Comparison of ENCODE assay signal across 22 cellular contexts in the genomic region with DNA sequence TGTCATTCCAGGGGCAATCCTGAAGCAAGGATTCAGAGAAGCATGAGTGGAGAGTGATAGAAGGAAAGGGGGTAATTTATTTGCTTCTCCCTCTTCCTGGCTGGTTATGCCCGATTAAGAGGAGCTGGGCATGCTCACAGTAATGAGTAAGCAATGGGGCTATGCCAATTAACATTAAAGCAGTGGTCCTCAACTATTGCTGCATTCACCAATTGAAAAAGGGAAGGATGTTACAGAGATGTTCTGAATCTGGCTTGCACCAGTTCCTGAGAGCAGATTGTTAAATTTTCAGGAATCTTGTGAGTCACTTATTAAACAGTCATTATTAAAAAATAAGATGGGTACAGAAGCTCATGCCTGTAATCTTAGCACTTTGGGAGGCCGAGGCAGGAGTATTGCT.
A peak's percentile ranks its signal among the peaks of the same experiment; 100 is the strongest.
DNase-seq lines count a peak whose midpoint lies in the region; ATAC-seq, FAIRE-seq and TF ChIP-seq lines count a peak whose summit lies in the region.
"Had no signal": no experiment of that assay in that cellular context is flagged by ENCODE, and none has a peak within 500 bp of the region (broad histone marks: within the 10 kb centered on the region; RNA-seq: fewer than 3 reads in every experiment).

No MANE protein-coding gene starts in this region.

- H3K9me1 ChIP-seq in IMR-90 (ENCODE audit: insufficient read depth, low read length) (no peaks in the 10 kb centered on the region), endothelial cell of umbilical vein (replicated peaks; ENCODE audit: control insufficient read depth, extremely low read depth, insufficient read depth, low read length) (no peaks in the 10 kb centered on the region)

- H3K36me3 ChIP-seq in SK-N-SH (replicated peaks in 1 of 2; ENCODE audit: control insufficient read depth in 1 of 2, insufficient read depth in 2 of 2, low read length in 1 of 2) (no peaks in the 10 kb centered on the region), IMR-90 (ENCODE audit: control insufficient read depth, insufficient read depth, low read length) (no peaks in the 10 kb centered on the region), endothelial cell of umbilical vein (ENCODE audit: control insufficient read depth in 2 of 2, extremely low read depth in 1 of 2, insufficient read depth in 2 of 2, low read length in 2 of 2) (no peaks in the 10 kb centered on the region), skeletal muscle satellite cell (ENCODE audit: insufficient read depth, low read length) (no peaks in the 10 kb centered on the region)
- H3K36me3 ChIP-seq: SJCRH30 had no signal

- TF ChIP-seq POLR2A in IMR-90 (IDR thresholded peaks at IDR 0.05; ENCODE audit: low read depth, low read length), result no peak
- TF ChIP-seq POLR2A in endothelial cell of umbilical vein (IDR thresholded peaks at IDR 0.05; ENCODE audit: low read depth, low read length), result no peak

- H3K4me1 ChIP-seq in SK-N-SH (ENCODE audit: control insufficient read depth in 1 of 2, insufficient read depth in 2 of 2, low read depth in 1 of 2, low read length in 1 of 2) (0 out of 4 replicates have a peak, but pooled peaks cover 0 to 2% of the 10 kb centered on the region in 2 experiments), IMR-90 (ENCODE audit: control insufficient read depth, insufficient read depth, low read length) (no peaks in the 10 kb centered on the region), endothelial cell of umbilical vein (ENCODE audit: control insufficient read depth, extremely low read depth, insufficient read depth, low read length) (no peaks in the 10 kb centered on the region), skeletal muscle satellite cell (ENCODE audit: control insufficient read depth, insufficient read depth, low read length) (peaks cover 16% of the 10 kb centered on the region)
- H3K4me1 ChIP-seq: Caco-2 had no signal

- no peak for TF ChIP-seq RAD21 in SK-N-SH (IDR thresholded peaks at IDR 0.05; ENCODE audit: low read length)
- no peak for TF ChIP-seq RAD21 in IMR-90 (IDR thresholded peaks at IDR 0.05; ENCODE audit: low read length)

- no peak overlapping the region for H2BK5ac ChIP-seq in IMR-90 (ENCODE audit: low read depth, low read length, poor library complexity, severe bottlenecking)

- no peak overlapping the region for H3K23ac ChIP-seq in IMR-90 (ENCODE audit: low read depth, low read length)

- H3F3A ChIP-seq in SK-N-SH (replicated peaks; ENCODE audit: insufficient read depth), result no peaks in the 10 kb centered on the region

- H3K79me2 ChIP-seq in SK-N-SH (ENCODE audit: insufficient read depth), result no peaks in the 10 kb centered on the region
- no peaks in the 10 kb centered on the region for H3K79me2 ChIP-seq in endothelial cell of umbilical vein (ENCODE audit: control insufficient read depth, insufficient read depth, low read length)

- no peak for FAIRE-seq in endothelial cell of umbilical vein (lab: Jason Lieb, UNC)
- FAIRE-seq: H54, HepG2, RCC 7860 had no signal

- TF ChIP-seq CTCF in SK-N-SH (IDR thresholded peaks at IDR 0.05) (no peak), IMR-90 (conservative IDR thresholded peaks at IDR 0.05; ENCODE audit: low read depth, low read length) (no peak), endothelial cell of umbilical vein (IDR thresholded peaks at IDR 0.05; ENCODE audit: extremely low read depth in 1 of 2, insufficient read depth in 1 of 2, low read depth in 1 of 2, low read length in 2 of 2) (no peak)

- 60% methylated on average over 2 of the region's 2 CpGs for WGBS in SK-N-SH (ENCODE audit: low lambda C conversion rate)
- no CpG with 5 or more reads among the region's 2 CpGs for WGBS in IMR-90 (ENCODE audit: extremely low coverage in 2 of 2, insufficient read length in 1 of 2), 2 experiments

- H4K91ac ChIP-seq in IMR-90 (ENCODE audit: insufficient read depth, low read depth, low read length), result no peak overlapping the region

- no peak overlapping the region for H2AK9ac ChIP-seq in IMR-90 (replicated peaks; ENCODE audit: low read depth, low read length, poor library complexity)

- no peak overlapping the region for H2BK120ac ChIP-seq in IMR-90 (ENCODE audit: low read depth, low read length)

- in situ Hi-C loops in IMR-90 (cut with MboI; ENCODE audit: low sequenced_read_pairs), result no loop called here

- CTCF ChIA-PET in SK-N-SH (lab: Yijun Ruan, JAX), result interaction anchor here (0.6 kb wide), 2 partner anchors 12 to 19 kb away, joined by 3 read pairs; no protein-coding TSS in a partner anchor
- CTCF ChIA-PET in IMR-90 (lab: Yijun Ruan, JAX), result no interaction called here
- CTCF ChIA-PET in endothelial cell of umbilical vein (lab: Charles Lee), result no interaction called here

- H3K27ac ChIP-seq in SK-N-SH (ENCODE audit: low read depth in 2 of 2, low read length in 1 of 2), result peak overlapping the region in 1 of 2 experiments; percentile 44; a peak in 2 of 4 replicates
- no peak overlapping the region for H3K27ac ChIP-seq in IMR-90 (ENCODE audit: insufficient read depth, low read length)
- no peak overlapping the region for H3K27ac ChIP-seq in endothelial cell of umbilical vein (ENCODE audit: insufficient read depth, low read depth, low read length)
- H3K27ac ChIP-seq: SJCRH30 had no signal

- H3K9me3 ChIP-seq in SK-N-SH (no peaks in the 10 kb centered on the region), IMR-90 (ENCODE audit: control insufficient read depth, insufficient read depth, low read length) (no peaks in the 10 kb centered on the region), endothelial cell of umbilical vein (replicated peaks; ENCODE audit: control insufficient read depth, insufficient read depth, low read length) (no peaks in the 10 kb centered on the region), skeletal muscle satellite cell (replicated peaks; ENCODE audit: low read length) (no peaks in the 10 kb centered on the region)
- H3K9me3 ChIP-seq: Caco-2, SJCRH30 had no signal

- no peak overlapping the region for H2BK20ac ChIP-seq in IMR-90 (ENCODE audit: low read depth, low read length)

- POLR2A ChIA-PET in SK-N-SH (lab: Yijun Ruan, JAX) (no interaction called here), IMR-90 (lab: Charles Lee; ENCODE audit: unreplicated experiment) (no interaction called here), endothelial cell of umbilical vein (lab: Charles Lee) (no interaction called here)

- no peak overlapping the region for H3K56ac ChIP-seq in IMR-90 (ENCODE audit: extremely low read depth, insufficient read depth, low read length)

- H2AFZ ChIP-seq in SK-N-SH (ENCODE audit: low read depth), result peak overlapping the region; percentile 69; the same call in 1 of the 2 replicates
- H2AFZ ChIP-seq in IMR-90 (replicated peaks; ENCODE audit: low read length, poor library complexity), result no peak overlapping the region
- H2AFZ ChIP-seq in endothelial cell of umbilical vein (ENCODE audit: low read depth, low read length), result peak overlapping the region; percentile 49

- H3K18ac ChIP-seq in IMR-90 (ENCODE audit: low read depth, low read length), result no peak overlapping the region

- H3K9ac ChIP-seq in SK-N-SH (no peak overlapping the region), IMR-90 (ENCODE audit: low read depth, low read length) (no peak overlapping the region), endothelial cell of umbilical vein (replicated peaks; ENCODE audit: extremely low read depth, insufficient read depth, low read length) (no peak overlapping the region), skeletal muscle satellite cell (ENCODE audit: low read depth, low read length) (no peak overlapping the region)

- no peak overlapping the region for H2AK5ac ChIP-seq in IMR-90 (ENCODE audit: low read depth, low read length)

- H3K14ac ChIP-seq in IMR-90 (replicated peaks; ENCODE audit: low read depth, low read length), result no peak overlapping the region

- H4K20me1 ChIP-seq in SK-N-SH (ENCODE audit: insufficient read depth), result no peaks in the 10 kb centered on the region
- H4K20me1 ChIP-seq in IMR-90 (ENCODE audit: insufficient read depth, low read length), result no peaks in the 10 kb centered on the region
- H4K20me1 ChIP-seq in endothelial cell of umbilical vein (replicated peaks; ENCODE audit: control insufficient read depth, extremely low read depth, insufficient read depth, low read length), result no peaks in the 10 kb centered on the region

- H3K4me3 ChIP-seq in SK-N-SH (ENCODE audit: low read depth in 2 of 2, low read length in 1 of 2), result no peak overlapping the region
- no peak overlapping the region for H3K4me3 ChIP-seq in IMR-90 (ENCODE audit: insufficient read depth, low read depth, low read length)
- H3K4me3 ChIP-seq in endothelial cell of umbilical vein (replicated peaks in 1 of 3; ENCODE audit: insufficient read depth in 1 of 3, low read depth in 1 of 3, low read length in 3 of 3), result no peak overlapping the region
- no peak overlapping the region for H3K4me3 ChIP-seq in skeletal muscle satellite cell (ENCODE audit: low read length)
- H3K4me3 ChIP-seq: SJCRH30 had no signal

- no peak for ATAC-seq in SK-N-SH treated with all-trans-retinoic acid at 6 μM for 48 hours
- no peak for ATAC-seq in IMR-90 (ENCODE audit: low read depth)
- ATAC-seq in HG03442 (IDR thresholded peaks at IDR 0.05; ENCODE audit: unreplicated experiment), result no peak
- ATAC-seq: HepG2 had no signal

- H3K27me3 ChIP-seq in SK-N-SH (ENCODE audit: insufficient read depth), result no peaks in the 10 kb centered on the region
- H3K27me3 ChIP-seq in IMR-90 (ENCODE audit: control insufficient read depth, insufficient read depth, low read length), result no peaks in the 10 kb centered on the region
- no peaks in the 10 kb centered on the region for H3K27me3 ChIP-seq in endothelial cell of umbilical vein (ENCODE audit: control insufficient read depth in 2 of 2, insufficient read depth in 2 of 2, low read length in 2 of 2)
- H3K27me3 ChIP-seq in skeletal muscle satellite cell (ENCODE audit: control insufficient read depth, insufficient read depth, low read length), result no peaks in the 10 kb centered on the region
- H3K27me3 ChIP-seq: SJCRH30 had no signal

- no peak overlapping the region for H4K5ac ChIP-seq in IMR-90 (ENCODE audit: low read depth, low read length)

- H3K4me2 ChIP-seq in SK-N-SH (no peak overlapping the region), IMR-90 (ENCODE audit: low read depth, low read length) (no peak overlapping the region), endothelial cell of umbilical vein (ENCODE audit: insufficient read depth, low read length) (no peak overlapping the region), skeletal muscle satellite cell (ENCODE audit: low read length) (peak overlapping the region; percentile 1)

- no peaks in the 10 kb centered on the region for H3K9me2 ChIP-seq in SK-N-SH

- intact Hi-C loops in IMR-90 (cut with micrococcal nuclease), result no loop called here
- intact Hi-C loops in endothelial cell of umbilical vein (cut with micrococcal nuclease), result no loop called here

- H4K8ac ChIP-seq in IMR-90 (ENCODE audit: low read depth in 2 of 2, low read length in 2 of 2), result no peak overlapping the region

- H3K79me1 ChIP-seq in IMR-90 (ENCODE audit: low read depth in 1 of 2, low read length in 2 of 2), result no peaks in the 10 kb centered on the region

- dilution Hi-C loops in IMR-90 (cut with HindIII; ENCODE audit: low sequenced_read_pairs, unreplicated experiment), result no loop called here
- dilution Hi-C loops in endothelial cell of umbilical vein (cut with MboI; ENCODE audit: extremely low pct_ligation_motif_present, low sequenced_read_pairs), result no loop called here

- no peak for DNase-seq in SK-N-SH
- peak; percentile 20 for DNase-seq in IMR-90
- DNase-seq in endothelial cell of umbilical vein (ENCODE audit: low read depth, low spot score), result peak; percentile 9
- no peak for DNase-seq in activated naive CD4-positive, alpha-beta T cell (lab: John Stamatoyannopoulos, UW)
- DNase-seq in DMS53 (lab: John Stamatoyannopoulos, UW), result no peak
- DNase-seq: Caco-2; CD4-positive, alpha-beta T cell; DMS153; KBM-7; MM.1S; NCI-H1048; NCI-H1417 treated with DMSO at 0.1 percent for 48 hours; NCI-H187; NCI-H510A treated with DMSO at 0.1 percent for 48 hours; NCI-H748 treated with DMSO at 0.1 percent for 48 hours; SJCRH30 had no signal

- BruUV-seq in IMR-90 (replicated peaks; lab: Mats Ljungman, UMichigan), result no TSS peak
- no TSS peak for BruUV-seq in endothelial cell of umbilical vein (replicated peaks; lab: Mats Ljungman, UMichigan)

- no peak overlapping the region for H3K4ac ChIP-seq in IMR-90 (ENCODE audit: low read depth, low read length)

- H2BK15ac ChIP-seq in IMR-90 (ENCODE audit: low read depth, low read length), result no peak overlapping the region

- no peak for TF ChIP-seq EP300 in SK-N-SH (IDR thresholded peaks at IDR 0.05; ENCODE audit: borderline replicate concordance in 1 of 2, low read depth in 1 of 2, low read length in 1 of 2)

Comparison
In these comparisons a context has a peak if more than half of its experiments do, and no peak if none do; other contexts are left out.
1. DNase-seq: peak in IMR-90 (single experiment) and endothelial cell of umbilical vein (single experiment); none in SK-N-SH (single experiment), activated naive CD4-positive, alpha-beta T cell (0 of 4) and DMS53 (single experiment).